8 cellular contexts compared by ENCODE assay signal in the genomic region with DNA sequence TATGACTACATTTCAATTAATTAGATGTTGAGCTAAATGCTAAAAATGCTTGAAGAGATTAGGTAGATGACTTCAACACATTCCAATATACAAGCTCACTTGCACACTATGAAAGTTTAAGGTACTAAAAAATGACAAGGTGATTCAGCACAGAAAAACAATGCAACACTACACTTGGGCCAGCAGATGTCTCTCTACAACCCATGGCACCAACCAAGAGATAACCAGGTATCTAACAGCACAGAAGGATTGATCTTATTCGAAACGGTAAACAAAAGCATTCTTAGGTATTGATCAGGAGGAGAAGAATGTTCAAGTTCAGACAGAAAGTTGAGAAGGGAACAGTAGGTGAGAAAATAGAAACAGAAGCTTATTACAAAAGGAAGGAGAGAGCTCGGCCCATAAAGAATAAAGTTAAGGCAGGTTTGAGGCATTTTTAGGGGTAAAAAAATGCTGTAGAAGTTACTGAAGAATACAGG.
DNase-seq lines count a peak whose midpoint lies in the region; ATAC-seq, FAIRE-seq and TF ChIP-seq lines count a peak whose summit lies in the region.

No MANE protein-coding gene starts in this region.

- no peak overlapping the region for H4K91ac ChIP-seq in neuronal stem cell (ENCODE audit: low read depth, low read length, poor library complexity)

- no peak overlapping the region for H2AFZ ChIP-seq in neuronal stem cell (ENCODE audit: low read length)

- no peak for TF ChIP-seq POLR2A in A549 (IDR thresholded peaks at IDR 0.05; ENCODE audit: low read length)
- no peak for TF ChIP-seq POLR2A in esophagus muscularis mucosa (IDR thresholded peaks at IDR 0.05; ENCODE audit: low read depth)

- ATAC-seq in A549 (peak; percentile 83 to 85), GM19467 (IDR thresholded peaks at IDR 0.05; ENCODE audit: unreplicated experiment) (no peak)

- no peak overlapping the region for H2BK5ac ChIP-seq in neuronal stem cell (ENCODE audit: low read length)

- no peak for FAIRE-seq in A549 (lab: Jason Lieb, UNC)

- H3K27ac ChIP-seq in A549: peak overlapping the region in 1 of 2 experiments; percentile 45; a peak in 4 of 6 replicates
- peak overlapping the region in 3 of 4 donors; percentile 26 to 45 (median 44) for H3K27ac ChIP-seq in esophagus muscularis mucosa (replicated peaks in 1 of 4)
- H3K27ac ChIP-seq in neuronal stem cell (replicated peaks; ENCODE audit: low read length): no peak overlapping the region

- no peak overlapping the region for H2BK120ac ChIP-seq in neuronal stem cell (ENCODE audit: low read depth, low read length)

- H3K27me3 ChIP-seq in esophagus muscularis mucosa (no peaks in the 10 kb centered on the region), neuronal stem cell (ENCODE audit: control insufficient read depth in 3 of 3, insufficient read depth in 3 of 3, low read depth in 1 of 3, low read length in 3 of 3) (no peaks in the 10 kb centered on the region), MG63 (no peaks in the 10 kb centered on the region)

- no peak overlapping the region for H3K14ac ChIP-seq in neuronal stem cell (ENCODE audit: low read length)

- POLR2A ChIA-PET in A549 (lab: Yijun Ruan, JAX): no interaction called here

- H3K4ac ChIP-seq in neuronal stem cell (ENCODE audit: low read length): no peak overlapping the region

- WGBS in A549 (ENCODE audit: missing lambda C conversion rate): 33% methylated on average over 3 of the region's 3 CpGs
- WGBS in esophagus muscularis mucosa: 42% methylated on average over 3 of the region's 3 CpGs
- WGBS in neuronal stem cell (ENCODE audit: extremely low coverage in 2 of 2, insufficient read length in 2 of 2, insufficient replicate concordance in 1 of 2), 2 donors: no CpG with 5 or more reads among the region's 3 CpGs

- H3K4me1 ChIP-seq in A549 (peaks cover 41% of the 10 kb centered on the region), esophagus muscularis mucosa (peaks cover 46 to 71% (median 66%) of the 10 kb centered on the region in 4 donors), neuronal stem cell (ENCODE audit: control insufficient read depth in 2 of 2, insufficient read depth in 1 of 2, low read depth in 1 of 2, low read length in 2 of 2) (peaks cover 0 to 1% of the 10 kb centered on the region in 2 donors)

- intact Hi-C loops in esophagus muscularis mucosa (cut with DNase I): loop anchor here (5.0 kb wide), 1 partner anchor 60 kb away; no protein-coding TSS in a partner anchor

- DNase-seq in A549 (ENCODE audit: low read depth in 1 of 2, low spot score in 1 of 2) (peak; percentile 43 to 63), GM12864 (ENCODE audit: low read depth) (peak; percentile 38), HT1080 (ENCODE audit: low read depth) (peak; percentile 53), RPMI7951 (ENCODE audit: low read depth) (peak; percentile 42), esophagus muscularis mucosa (ENCODE audit: extremely low spot score) (no peak), neuronal stem cell (ENCODE audit: low spot score) (peak; percentile 8), MG63 (no peak)

- H3K9me3 ChIP-seq in A549 (no peaks in the 10 kb centered on the region), esophagus muscularis mucosa (no peaks in the 10 kb centered on the region), neuronal stem cell (replicated peaks in 1 of 2; ENCODE audit: control insufficient read depth in 2 of 2, insufficient read depth in 1 of 2, low read depth in 1 of 2, low read length in 2 of 2) (no peaks in the 10 kb centered on the region), MG63 (no peaks in the 10 kb centered on the region)

- H3K4me3 ChIP-seq in A549 (no peak overlapping the region), GM12864 (ENCODE audit: low read depth, low read length) (no peak overlapping the region), esophagus muscularis mucosa (no peak overlapping the region), neuronal stem cell (ENCODE audit: low read length in 2 of 2) (no peak overlapping the region), MG63 (no peak overlapping the region)

- H3K4me2 ChIP-seq in A549 (peak overlapping the region; percentile 4; the same call in 1 of the 3 replicates), neuronal stem cell (ENCODE audit: insufficient read depth, low read length, poor library complexity, severe bottlenecking) (no peak overlapping the region)

- CTCF ChIA-PET in A549 (lab: Yijun Ruan, JAX): interaction anchor here (0.5 to 4.6 kb wide), 46 partner anchors 8 to 533 kb away, joined by 3 to 53 read pairs (median 5); no protein-coding TSS in a partner anchor

- H2AK5ac ChIP-seq in neuronal stem cell (ENCODE audit: low read depth, low read length): no peak overlapping the region

- H3K79me1 ChIP-seq in neuronal stem cell (ENCODE audit: low read depth, low read length): no peaks in the 10 kb centered on the region

- TF ChIP-seq RAD21 in A549 (conservative IDR thresholded peaks at IDR 0.05 in 1 of 2, IDR thresholded peaks at IDR 0.05 in 1 of 2): peak; percentile 63 to 76

- H4K8ac ChIP-seq in neuronal stem cell (ENCODE audit: low read depth, low read length): no peak overlapping the region

- no peak overlapping the region for H3K9ac ChIP-seq in neuronal stem cell (ENCODE audit: low read depth, low read length, poor library complexity)

- TF ChIP-seq EP300 in A549 (IDR thresholded peaks at IDR 0.05) (no peak), esophagus muscularis mucosa (IDR thresholded peaks at IDR 0.05) (no peak)

- no peak overlapping the region for H2BK12ac ChIP-seq in neuronal stem cell (ENCODE audit: low read length)

- H3K23ac ChIP-seq in neuronal stem cell (ENCODE audit: low read depth, low read length, poor library complexity): no peak overlapping the region

- TF ChIP-seq CTCF in A549 (IDR thresholded peaks at IDR 0.05) (peak; percentile 77), GM12864 (IDR thresholded peaks at IDR 0.05; ENCODE audit: low read depth, low read length, missing control alignments) (peak; percentile 70), esophagus muscularis mucosa (IDR thresholded peaks at IDR 0.05) (peak; percentile 59 to 68 (median 62))

- H3K36me3 ChIP-seq in esophagus muscularis mucosa: peaks cover 6 to 36% (median 14%) of the 10 kb centered on the region in 4 donors
- H3K36me3 ChIP-seq in neuronal stem cell (replicated peaks in 1 of 2; ENCODE audit: control insufficient read depth in 2 of 2, insufficient read depth in 2 of 2, low read length in 2 of 2): no peaks in the 10 kb centered on the region
- H3K36me3 ChIP-seq in MG63: no peaks in the 10 kb centered on the region

- no peak overlapping the region for H3K18ac ChIP-seq in neuronal stem cell (ENCODE audit: low read length)

- no peak overlapping the region for H2BK15ac ChIP-seq in neuronal stem cell (ENCODE audit: low read length)

TF ChIP-seq in A549, 52 proteins besides CTCF, POLR2A, EP300 and RAD21:
- TF ChIP-seq SMC3 (IDR thresholded peaks at IDR 0.05) (peak; percentile 71), FOSL2 (IDR thresholded peaks at IDR 0.05) (no peak), FOSL2 (CRISPR knock-in tag; IDR thresholded peaks at IDR 0.05) (0 out of 2 replicates have a peak, but pooled peaks have one; percentile 29), HDAC2 (IDR thresholded peaks at IDR 0.05) (no peak)
- TF ChIP-seq, protein P1, sequence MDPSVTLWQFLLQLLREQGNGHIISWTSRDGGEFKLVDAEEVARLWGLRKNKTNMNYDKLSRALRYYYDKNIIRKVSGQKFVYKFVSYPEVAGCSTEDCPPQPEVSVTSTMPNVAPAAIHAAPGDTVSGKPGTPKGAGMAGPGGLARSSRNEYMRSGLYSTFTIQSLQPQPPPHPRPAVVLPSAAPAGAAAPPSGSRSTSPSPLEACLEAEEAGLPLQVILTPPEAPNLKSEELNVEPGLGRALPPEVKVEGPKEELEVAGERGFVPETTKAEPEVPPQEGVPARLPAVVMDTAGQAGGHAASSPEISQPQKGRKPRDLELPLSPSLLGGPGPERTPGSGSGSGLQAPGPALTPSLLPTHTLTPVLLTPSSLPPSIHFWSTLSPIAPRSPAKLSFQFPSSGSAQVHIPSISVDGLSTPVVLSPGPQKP (IDR thresholded peaks at IDR 0.05; ENCODE audit: low read depth, low read length): no peak

Comparison
In these comparisons a context has a peak if more than half of its experiments do, and no peak if none do; other contexts are left out.
1. DNase-seq: peak in A549 (2 of 2), GM12864 (single experiment), HT1080 (single experiment), RPMI7951 (single experiment) and neuronal stem cell (single experiment); none in esophagus muscularis mucosa (single experiment) and MG63 (single experiment).
2. Peak in every context shown above with its lines, with median percentiles within 50 percentile points of each other: CTCF ChIP-seq.